ENCODE assay signal across 8 cellular contexts in the genomic region with DNA sequence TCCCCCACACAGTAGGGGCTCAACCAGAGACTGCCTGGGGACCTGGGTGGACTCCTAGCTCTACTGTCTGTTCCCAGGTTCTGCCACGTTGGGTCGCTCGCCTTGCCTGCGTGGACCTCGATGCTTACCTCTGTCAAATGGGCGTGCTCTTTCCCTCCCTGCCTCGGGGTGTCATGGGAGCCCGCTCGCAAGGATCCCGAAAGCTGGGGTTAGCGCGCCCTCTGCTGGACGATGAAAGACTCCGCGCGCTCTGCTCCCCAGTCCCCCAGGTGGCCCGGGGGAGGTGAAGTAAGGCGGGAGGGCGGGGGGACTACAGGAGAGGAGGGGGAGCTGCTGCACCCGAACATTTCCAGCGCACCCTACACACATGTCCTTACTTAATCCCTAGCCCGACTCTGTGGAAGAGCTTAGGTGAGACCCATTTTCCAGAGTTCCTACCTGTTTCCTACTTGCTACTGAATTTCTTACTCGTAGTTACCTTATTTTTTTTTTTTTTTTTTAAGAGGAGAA. TPM values are rescaled to one million over a fixed set of nuclear protein-coding genes. Genes with fewer than 3 reads are reported as not detected.
DNase-seq lines count a peak whose midpoint lies in the region; ATAC-seq, FAIRE-seq and TF ChIP-seq lines count a peak whose summit lies in the region.

No MANE protein-coding gene starts in this region.

- H3K36me3 ChIP-seq in SJSA1 (no peaks in the 10 kb centered on the region), gastroesophageal sphincter (no peaks in the 10 kb centered on the region), pancreas (no peaks in the 10 kb centered on the region), upper lobe of left lung (no peaks in the 10 kb centered on the region)

- H3K4me1 ChIP-seq in SJSA1 (replicated peaks) = no peaks in the 10 kb centered on the region
- H3K4me1 ChIP-seq in gastroesophageal sphincter = peaks cover 0 to 12% (median 4%) of the 10 kb centered on the region in 3 donors
- H3K4me1 ChIP-seq in pancreas = peaks cover 0 to 4% (median 0%) of the 10 kb centered on the region in 3 donors
- H3K4me1 ChIP-seq in upper lobe of left lung = peaks cover 8 to 11% (median 10%) of the 10 kb centered on the region in 4 donors

- TF ChIP-seq EP300 in gastroesophageal sphincter (IDR thresholded peaks at IDR 0.05) = no peak
- no peak for TF ChIP-seq EP300 in upper lobe of left lung (IDR thresholded peaks at IDR 0.05)

- H3K9me3 ChIP-seq in SJSA1 (replicated peaks) (no peaks in the 10 kb centered on the region), gastroesophageal sphincter (no peaks in the 10 kb centered on the region), pancreas (no peaks in the 10 kb centered on the region), upper lobe of left lung (no peaks in the 10 kb centered on the region)

- no peak overlapping the region for H3K4me3 ChIP-seq in AG09309 (ENCODE audit: control insufficient read depth, low read depth, low read length)
- H3K4me3 ChIP-seq in SJSA1 = no peak overlapping the region
- no peak overlapping the region for H3K4me3 ChIP-seq in gastroesophageal sphincter
- peak overlapping the region in 1 of 4 donors; percentile 18 for H3K4me3 ChIP-seq in pancreas
- H3K4me3 ChIP-seq in upper lobe of left lung = peak overlapping the region in 3 of 4 donors; percentile 2 to 23 (median 7)

- TF ChIP-seq CTCF in AG09309 (IDR thresholded peaks at IDR 0.05; ENCODE audit: control insufficient read depth, insufficient read depth, low read depth, low read length, missing control alignments) (peak; percentile 88), gastroesophageal sphincter (IDR thresholded peaks at IDR 0.05) (peak in 3 of 4 experiments; percentile 70 to 87 (median 80)), pancreas (IDR thresholded peaks at IDR 0.05) (peak; percentile 63 to 88 (median 68)), upper lobe of left lung (IDR thresholded peaks at IDR 0.05) (peak; percentile 62 to 84 (median 76))

- DNase-seq in AG09309 (ENCODE audit: low read depth) (no peak), HuH-7 (ENCODE audit: low spot score) (peak; percentile 96), SJSA1 (ENCODE audit: low read depth in 1 of 2, low spot score in 2 of 2) (peak; percentile 38 to 76), pancreas (peak; percentile 58 to 96 (median 77)), upper lobe of left lung (peak; percentile 72 to 81)
- peak; percentile 92 for DNase-seq in activated effector memory CD4-positive, alpha-beta T cell treated with anti-CD3 and anti-CD28 coated beads, Interleukin-2, amount 50 U/mL, for 16 hours

- ATAC-seq in GM19351 (IDR thresholded peaks at IDR 0.05; ENCODE audit: unreplicated experiment) (peak; percentile 81), gastroesophageal sphincter (peak; percentile 76), pancreas (peak; percentile 92 to 95 (median 94)), upper lobe of left lung (ENCODE audit: low FRiP score in 2 of 2) (peak; percentile 79 to 89)

- no peak for TF ChIP-seq POLR2A in gastroesophageal sphincter (IDR thresholded peaks at IDR 0.05)
- no peak for TF ChIP-seq POLR2A in upper lobe of left lung (IDR thresholded peaks at IDR 0.05)

- WGBS in gastroesophageal sphincter (ENCODE audit: low coverage in 1 of 2), 2 donors = 0 to 5% methylated on average over 2 to 4 of the region's 23 CpGs
- 3 to 5% methylated on average over 23 of the region's 23 CpGs for WGBS in pancreas, 2 donors
- WGBS in upper lobe of left lung, 2 donors = 1 to 8% methylated on average over 10 to 20 of the region's 23 CpGs

- intact Hi-C loops in pancreas (cut with DNase I) = loop anchor here in 2 of 3 donors (2.0 to 5.0 kb wide), 2 partner anchors 49 to 50 kb away; no protein-coding TSS in a partner anchor

- FAIRE-seq in pancreas (lab: Jason Lieb, UNC) = no peak

- H3K27ac ChIP-seq in SJSA1 (no peak overlapping the region), gastroesophageal sphincter (no peak overlapping the region), pancreas (no peak overlapping the region), upper lobe of left lung (no peak overlapping the region)

- H3K27me3 ChIP-seq in SJSA1 (replicated peaks) (peaks cover 8% of the 10 kb centered on the region; the same call in 1 of the 2 replicates), gastroesophageal sphincter (peaks cover 60% of the 10 kb centered on the region), pancreas (peaks cover 0 to 6% (median 0%) of the 10 kb centered on the region in 4 donors), upper lobe of left lung (peaks cover 0 to 10% (median 4%) of the 10 kb centered on the region in 4 donors)

RNA-seq across cellular contexts. Expression of a gene that starts 2.3 kb away (rescaled TPM):
- not detected in 2 replicates for total RNA-seq in SJSA1 (2014; rRNA removed; shearing (Covaris generic))
- total RNA-seq in gastroesophageal sphincter (not detected), pancreas (not detected), upper lobe of left lung (under 1 TPM in 2 of 6 donors, not detected in 4; under 0.01 to 0.10 TPM)
- under 1 TPM; 0.02 to 0.04 TPM for polyA plus RNA-seq in pancreas

RNA-seq across cellular contexts. Expression of a gene that starts 16.0 kb away (rescaled TPM):
- not detected in 2 replicates for total RNA-seq in SJSA1 (2014; rRNA removed; shearing (Covaris generic))
- 1 to 10 TPM in 3 of 4 donors, not detected in 1; 1.5 to 2.5 (median 1.5) TPM for total RNA-seq in gastroesophageal sphincter
- 1 to 10 TPM; 1.1 to 2.0 (median 1.6) TPM for total RNA-seq in pancreas
- polyA plus RNA-seq in pancreas = 10 to 100 TPM in 1 of 2 donors, 1 to 10 TPM in 1; 4.6 to 15.6 TPM
- total RNA-seq in upper lobe of left lung = 1 to 10 TPM in 5 of 6 donors, not detected in 1; 2.3 to 8.1 (median 2.9) TPM

RNA-seq across cellular contexts. Expression of a gene that starts 42.9 kb away (rescaled TPM):
- 0.03 TPM in 2 replicates for total RNA-seq in SJSA1 (2014; rRNA removed; shearing (Covaris generic))
- total RNA-seq in gastroesophageal sphincter (under 1 TPM in 3 of 4 donors, not detected in 1; 0.13 to 0.64 (median 0.23) TPM), pancreas (10 to 100 TPM in 1 of 6 donors, 1 to 10 TPM in 4, under 1 TPM in 1; 0.95 to 10.1 (median 1.6) TPM), upper lobe of left lung (10 to 100 TPM in 5 of 6 donors, 1 to 10 TPM in 1; 9.4 to 63.9 (median 31.5) TPM)
- 1 to 10 TPM; 3.4 to 4.9 TPM for polyA plus RNA-seq in pancreas

Comparison
In these comparisons a context has a peak if more than half of its experiments do, and no peak if none do; other contexts are left out.
1. H3K4me3 ChIP-seq: peak in upper lobe of left lung (3 of 4); none in AG09309 (single experiment), SJSA1 (single experiment) and gastroesophageal sphincter (0 of 2).
2. Peak in every context shown above with its lines, with median percentiles within 50 percentile points of each other: CTCF ChIP-seq and ATAC-seq.